1 cellular context compared by ENCODE assay signal in the genomic region with DNA sequence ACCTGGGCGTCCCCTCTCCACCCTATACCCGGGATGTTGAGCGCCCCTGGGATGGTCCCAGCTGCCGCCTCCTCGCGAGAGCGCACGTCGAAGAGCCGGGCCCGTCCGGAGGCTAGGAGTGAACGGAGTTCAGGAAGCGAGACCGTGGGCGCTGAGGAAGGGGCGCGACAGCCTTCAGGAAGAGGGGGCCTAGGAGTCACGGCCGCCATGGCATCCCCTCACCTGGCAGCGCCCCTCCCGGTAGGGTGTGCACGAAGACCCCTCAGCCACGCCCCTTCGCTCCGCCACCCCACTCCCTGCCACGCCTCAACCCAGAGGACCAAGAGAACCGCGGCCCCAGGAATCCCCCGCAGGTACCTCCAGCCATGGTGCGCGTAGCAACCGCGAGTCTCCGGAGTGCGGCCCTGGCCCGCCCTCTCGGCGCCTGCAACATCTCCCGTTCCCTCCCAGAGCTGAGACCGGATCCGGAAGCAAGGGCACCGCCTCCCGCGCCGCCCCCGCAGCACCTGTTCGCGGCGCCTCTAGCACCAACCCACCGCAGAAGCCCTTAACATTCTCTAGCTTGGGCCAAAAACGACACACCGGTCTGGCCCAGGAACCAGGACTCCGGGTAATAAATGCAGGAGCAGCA.
TF ChIP-seq lines count a peak whose summit lies in the region.

TSTD1 (minus strand) TSS at position 442 of the 631 bp plus-strand sequence; CDS start at position 367, 75 bp downstream.

TF ChIP-seq in WTC11, 78 proteins besides CTCF, POLR2A, EP300 and RAD21 (continued from another document):
- TF ChIP-seq, protein P1, sequence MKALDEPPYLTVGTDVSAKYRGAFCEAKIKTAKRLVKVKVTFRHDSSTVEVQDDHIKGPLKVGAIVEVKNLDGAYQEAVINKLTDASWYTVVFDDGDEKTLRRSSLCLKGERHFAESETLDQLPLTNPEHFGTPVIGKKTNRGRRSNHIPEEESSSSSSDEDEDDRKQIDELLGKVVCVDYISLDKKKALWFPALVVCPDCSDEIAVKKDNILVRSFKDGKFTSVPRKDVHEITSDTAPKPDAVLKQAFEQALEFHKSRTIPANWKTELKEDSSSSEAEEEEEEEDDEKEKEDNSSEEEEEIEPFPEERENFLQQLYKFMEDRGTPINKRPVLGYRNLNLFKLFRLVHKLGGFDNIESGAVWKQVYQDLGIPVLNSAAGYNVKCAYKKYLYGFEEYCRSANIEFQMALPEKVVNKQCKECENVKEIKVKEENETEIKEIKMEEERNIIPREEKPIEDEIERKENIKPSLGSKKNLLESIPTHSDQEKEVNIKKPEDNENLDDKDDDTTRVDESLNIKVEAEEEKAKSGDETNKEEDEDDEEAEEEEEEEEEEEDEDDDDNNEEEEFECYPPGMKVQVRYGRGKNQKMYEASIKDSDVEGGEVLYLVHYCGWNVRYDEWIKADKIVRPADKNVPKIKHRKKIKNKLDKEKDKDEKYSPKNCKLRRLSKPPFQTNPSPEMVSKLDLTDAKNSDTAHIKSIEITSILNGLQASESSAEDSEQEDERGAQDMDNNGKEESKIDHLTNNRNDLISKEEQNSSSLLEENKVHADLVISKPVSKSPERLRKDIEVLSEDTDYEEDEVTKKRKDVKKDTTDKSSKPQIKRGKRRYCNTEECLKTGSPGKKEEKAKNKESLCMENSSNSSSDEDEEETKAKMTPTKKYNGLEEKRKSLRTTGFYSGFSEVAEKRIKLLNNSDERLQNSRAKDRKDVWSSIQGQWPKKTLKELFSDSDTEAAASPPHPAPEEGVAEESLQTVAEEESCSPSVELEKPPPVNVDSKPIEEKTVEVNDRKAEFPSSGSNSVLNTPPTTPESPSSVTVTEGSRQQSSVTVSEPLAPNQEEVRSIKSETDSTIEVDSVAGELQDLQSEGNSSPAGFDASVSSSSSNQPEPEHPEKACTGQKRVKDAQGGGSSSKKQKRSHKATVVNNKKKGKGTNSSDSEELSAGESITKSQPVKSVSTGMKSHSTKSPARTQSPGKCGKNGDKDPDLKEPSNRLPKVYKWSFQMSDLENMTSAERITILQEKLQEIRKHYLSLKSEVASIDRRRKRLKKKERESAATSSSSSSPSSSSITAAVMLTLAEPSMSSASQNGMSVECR (CRISPR knock-in tag; IDR thresholded peaks at IDR 0.05; ENCODE audit: borderline replicate concordance): 0 out of 2 replicates have a peak, but pooled peaks have one; percentile 78
- TF ChIP-seq ZBTB43 (CRISPR knock-in tag; IDR thresholded peaks at IDR 0.05) (no peak; the same call in 1 of the 2 replicates), PRRX2 (CRISPR knock-in tag; IDR thresholded peaks at IDR 0.05) (0 out of 2 replicates have a peak, but pooled peaks have one; percentile 74), ZSCAN18 (CRISPR knock-in tag; IDR thresholded peaks at IDR 0.05) (no peak), JAZF1 (CRISPR knock-in tag; IDR thresholded peaks at IDR 0.05) (no peak), ZNF138 (CRISPR knock-in tag; conservative IDR thresholded peaks at IDR 0.05) (no peak; the same call in 1 of the 2 replicates), ELF4 (CRISPR knock-in tag; IDR thresholded peaks at IDR 0.05; ENCODE audit: low read depth) (no peak), EMX1 (CRISPR knock-in tag; IDR thresholded peaks at IDR 0.05) (0 out of 2 replicates have a peak, but pooled peaks have one; percentile 55), CREM (CRISPR knock-in tag; IDR thresholded peaks at IDR 0.05) (no peak; the same call in 1 of the 2 replicates), ATF3 (CRISPR knock-in tag; conservative IDR thresholded peaks at IDR 0.05) (no peak)
- TF ChIP-seq, protein P2, sequence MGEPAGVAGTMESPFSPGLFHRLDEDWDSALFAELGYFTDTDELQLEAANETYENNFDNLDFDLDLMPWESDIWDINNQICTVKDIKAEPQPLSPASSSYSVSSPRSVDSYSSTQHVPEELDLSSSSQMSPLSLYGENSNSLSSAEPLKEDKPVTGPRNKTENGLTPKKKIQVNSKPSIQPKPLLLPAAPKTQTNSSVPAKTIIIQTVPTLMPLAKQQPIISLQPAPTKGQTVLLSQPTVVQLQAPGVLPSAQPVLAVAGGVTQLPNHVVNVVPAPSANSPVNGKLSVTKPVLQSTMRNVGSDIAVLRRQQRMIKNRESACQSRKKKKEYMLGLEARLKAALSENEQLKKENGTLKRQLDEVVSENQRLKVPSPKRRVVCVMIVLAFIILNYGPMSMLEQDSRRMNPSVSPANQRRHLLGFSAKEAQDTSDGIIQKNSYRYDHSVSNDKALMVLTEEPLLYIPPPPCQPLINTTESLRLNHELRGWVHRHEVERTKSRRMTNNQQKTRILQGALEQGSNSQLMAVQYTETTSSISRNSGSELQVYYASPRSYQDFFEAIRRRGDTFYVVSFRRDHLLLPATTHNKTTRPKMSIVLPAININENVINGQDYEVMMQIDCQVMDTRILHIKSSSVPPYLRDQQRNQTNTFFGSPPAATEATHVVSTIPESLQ (CRISPR knock-in tag; IDR thresholded peaks at IDR 0.05): no peak
- TF ChIP-seq, protein P3, sequence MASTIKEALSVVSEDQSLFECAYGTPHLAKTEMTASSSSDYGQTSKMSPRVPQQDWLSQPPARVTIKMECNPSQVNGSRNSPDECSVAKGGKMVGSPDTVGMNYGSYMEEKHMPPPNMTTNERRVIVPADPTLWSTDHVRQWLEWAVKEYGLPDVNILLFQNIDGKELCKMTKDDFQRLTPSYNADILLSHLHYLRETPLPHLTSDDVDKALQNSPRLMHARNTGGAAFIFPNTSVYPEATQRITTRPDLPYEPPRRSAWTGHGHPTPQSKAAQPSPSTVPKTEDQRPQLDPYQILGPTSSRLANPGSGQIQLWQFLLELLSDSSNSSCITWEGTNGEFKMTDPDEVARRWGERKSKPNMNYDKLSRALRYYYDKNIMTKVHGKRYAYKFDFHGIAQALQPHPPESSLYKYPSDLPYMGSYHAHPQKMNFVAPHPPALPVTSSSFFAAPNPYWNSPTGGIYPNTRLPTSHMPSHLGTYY (CRISPR knock-in tag; IDR thresholded peaks at IDR 0.05): no peak
TF ChIP-seq in WTC11: peak in this region for 29.
